ENCODE assay signal across 8 cellular contexts in genomic region chr2:218292700-218293014, GRCh38. TPM values are rescaled to one million over a fixed set of nuclear protein-coding genes. Genes with fewer than 3 reads are reported as not detected.
DNase-seq lines count a peak whose midpoint lies in the region; ATAC-seq and TF ChIP-seq lines count a peak whose summit lies in the region.

No MANE protein-coding gene starts in this region.

- H3K27me3 ChIP-seq in adipocyte (replicated peaks; ENCODE audit: control insufficient read depth, insufficient read depth, low read length), result no peaks in the 10 kb centered on the region
- no peaks in the 10 kb centered on the region for H3K27me3 ChIP-seq in left lung

- H3K9me3 Mint-ChIP-seq in activated CD4-positive, alpha-beta T cell treated with anti-CD3 and anti-CD28 coated beads for 36 hours (ENCODE audit: low read depth), result no peaks in the 10 kb centered on the region

- intact Hi-C loops in activated CD4-positive, alpha-beta T cell treated with anti-CD3 and anti-CD28 coated beads for 36 hours (cut with DNase I, micrococcal nuclease), result loop anchor here (1.0 to 5.0 kb wide), 7 partner anchors 9 to 380 kb away; partner anchors contain the start of genes AAMP (in 2 of the 2), PNKD (in 2 of the 2), BCS1L (in 1 of the 2) and CATIP (in 1 of the 2)
- intact Hi-C loops in left lung (cut with DNase I), result no loop called here

- peak overlapping the region; percentile 87 for H3K4me3 Mint-ChIP-seq in activated CD4-positive, alpha-beta T cell treated with anti-CD3 and anti-CD28 coated beads for 36 hours

- peaks cover 6% of the 10 kb centered on the region for H3K36me3 Mint-ChIP-seq in activated CD4-positive, alpha-beta T cell treated with anti-CD3 and anti-CD28 coated beads for 36 hours (ENCODE audit: low read depth)

- POLR2A ChIA-PET in activated CD4-positive, alpha-beta T cell treated with anti-CD3 and anti-CD28 coated beads for 36 hours (lab: Charles Lee), result no interaction called here

- H3K4me3 ChIP-seq in adipocyte (ENCODE audit: low read length), result peak overlapping the region; percentile 97
- peak overlapping the region; percentile 75 to 95 for H3K4me3 ChIP-seq in left lung

- peak overlapping the region; percentile 99 for H3K9ac ChIP-seq in adipocyte (ENCODE audit: low read length)

- CTCF ChIA-PET in activated CD4-positive, alpha-beta T cell treated with anti-CD3 and anti-CD28 coated beads for 36 hours (lab: Charles Lee), result interaction anchor here (0.9 to 13.7 kb wide), 4 partner anchors 10 to 40 kb away, joined by 3 to 205 read pairs (median 7); partner anchors contain the start of genes AAMP and PNKD

- H3K4me1 ChIP-seq in adipocyte (ENCODE audit: control insufficient read depth, insufficient read depth, low read length), result peaks cover 40% of the 10 kb centered on the region
- peaks cover 37 to 73% of the 10 kb centered on the region in 2 donors for H3K4me1 ChIP-seq in left lung

- H3K4me1 Mint-ChIP-seq in activated CD4-positive, alpha-beta T cell treated with anti-CD3 and anti-CD28 coated beads for 36 hours, result peaks cover 52% of the 10 kb centered on the region

- no peaks in the 10 kb centered on the region for H3K27me3 Mint-ChIP-seq in activated CD4-positive, alpha-beta T cell treated with anti-CD3 and anti-CD28 coated beads for 36 hours

- H3K36me3 ChIP-seq in adipocyte (ENCODE audit: control insufficient read depth, insufficient read depth, low read length, severe bottlenecking) (peaks cover 5% of the 10 kb centered on the region), left lung (no peaks in the 10 kb centered on the region)

- H3K27ac ChIP-seq in left lung, result peak overlapping the region; percentile 98
- peak overlapping the region; percentile 98 for H3K27ac ChIP-seq in substantia nigra (ENCODE audit: low read depth, low read length, poor library complexity, severe bottlenecking)

- peak overlapping the region; percentile 80 for H3K27ac Mint-ChIP-seq in activated CD4-positive, alpha-beta T cell treated with anti-CD3 and anti-CD28 coated beads for 36 hours

- ATAC-seq in activated CD4-positive, alpha-beta T cell treated with anti-CD3 and anti-CD28 coated beads for 36 hours, result no peak
- ATAC-seq in left lung (no peak), GM18511 (IDR thresholded peaks at IDR 0.05; ENCODE audit: unreplicated experiment) (no peak)

- no peak for DNase-seq in activated CD4-positive, alpha-beta T cell treated with anti-CD3 and anti-CD28 coated beads for 36 hours
- DNase-seq in activated CD4-positive, alpha-beta T cell treated with anti-CD3 and anti-CD28 coated beads for 48 hours, result no peak
- no peak for DNase-seq in adipocyte (ENCODE audit: low read depth)
- no peak for DNase-seq in left lung
- DNase-seq in substantia nigra (lab: John Stamatoyannopoulos, UW), result no peak
- DNase-seq in foreskin melanocyte, result no peak
- DNase-seq in NCI-H2196 treated with DMSO at 0.1 percent for 48 hours (lab: John Stamatoyannopoulos, UW; ENCODE audit: unreplicated experiment), result no peak

- H3K9me3 ChIP-seq in adipocyte (ENCODE audit: control insufficient read depth, low read length) (no peaks in the 10 kb centered on the region), left lung (no peaks in the 10 kb centered on the region)

- peak in 1 of 2 donors; percentile 9 for TF ChIP-seq CTCF in left lung (IDR thresholded peaks at IDR 0.05)

RNA-seq across cellular contexts. Expression of gene TMBIM1, which starts 0.4 kb away (rescaled TPM):
- 10 to 100 TPM; 51.1 to 54.0 TPM for total RNA-seq in activated CD4-positive, alpha-beta T cell treated with anti-CD3 and anti-CD28 coated beads for 36 hours
- total RNA-seq in left lung, result 100 to 1,000 TPM; 281 to 308 TPM

RNA-seq across cellular contexts. Expression of gene PNKD, which starts 22.3 kb away (rescaled TPM):
- 10 to 100 TPM; 17.8 to 18.5 TPM for total RNA-seq in activated CD4-positive, alpha-beta T cell treated with anti-CD3 and anti-CD28 coated beads for 36 hours
- total RNA-seq in left lung, result 10 to 100 TPM; 93.4 to 96.8 TPM

RNA-seq across cellular contexts. Expression of gene AAMP, which starts 22.7 kb away (rescaled TPM):
- total RNA-seq in activated CD4-positive, alpha-beta T cell treated with anti-CD3 and anti-CD28 coated beads for 36 hours, result 10 to 100 TPM; 49.7 to 72.2 TPM
- total RNA-seq in left lung, result 10 to 100 TPM; 55.2 to 57.2 TPM

RNA-seq across cellular contexts. Expression of gene GPBAR1, which starts 31.8 kb away (rescaled TPM):
- total RNA-seq in activated CD4-positive, alpha-beta T cell treated with anti-CD3 and anti-CD28 coated beads for 36 hours, result under 1 TPM; 0.11 to 0.40 TPM
- 1 to 10 TPM; 1.7 to 4.3 TPM for total RNA-seq in left lung

Comparison
In these comparisons a context has a peak if more than half of its experiments do, and no peak if none do; other contexts are left out.
1. RNA of gene TMBIM1, which starts 0.4 kb away (total RNA-seq): 281 to 308 TPM in left lung; 51.1 to 54.0 TPM in activated CD4-positive, alpha-beta T cell treated with anti-CD3 and anti-CD28 coated beads for 36 hours; every median in the first group is over 4 times any median in the second.
2. RNA of gene PNKD, which starts 22.3 kb away (total RNA-seq): 93.4 to 96.8 TPM in left lung; 17.8 to 18.5 TPM in activated CD4-positive, alpha-beta T cell treated with anti-CD3 and anti-CD28 coated beads for 36 hours; every median in the first group is over 4 times any median in the second.
3. intact Hi-C loops: an anchor here in activated CD4-positive, alpha-beta T cell treated with anti-CD3 and anti-CD28 coated beads for 36 hours (1.0 to 5.0 kb wide); none called in left lung.